In the genomic region with DNA sequence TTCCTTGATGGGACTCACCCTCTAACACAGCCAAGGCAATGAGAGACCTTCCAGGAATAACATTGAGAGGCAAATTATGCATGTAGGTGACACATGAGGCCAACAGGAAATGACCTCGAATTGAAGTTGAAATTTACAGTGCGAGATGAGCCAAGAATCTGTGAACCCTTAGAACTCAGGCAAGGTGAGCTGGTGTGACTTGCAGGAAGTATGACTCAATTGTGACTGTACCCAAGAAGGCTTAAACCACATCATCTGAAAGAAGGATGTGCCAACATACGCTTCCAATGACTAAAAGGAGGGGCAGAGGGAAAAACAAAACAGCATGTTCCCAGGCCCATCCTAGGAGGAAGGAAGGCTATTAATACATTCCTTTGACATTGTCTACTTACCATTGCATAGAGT, we compare ENCODE assay signal across 1 cellular context.
TF ChIP-seq lines count a peak whose summit lies in the region.

No MANE protein-coding gene starts in this region.

TF ChIP-seq in SK-N-SH, 30 proteins besides CTCF, POLR2A, EP300 and RAD21 (continued from another document):
- TF ChIP-seq, protein P1, sequence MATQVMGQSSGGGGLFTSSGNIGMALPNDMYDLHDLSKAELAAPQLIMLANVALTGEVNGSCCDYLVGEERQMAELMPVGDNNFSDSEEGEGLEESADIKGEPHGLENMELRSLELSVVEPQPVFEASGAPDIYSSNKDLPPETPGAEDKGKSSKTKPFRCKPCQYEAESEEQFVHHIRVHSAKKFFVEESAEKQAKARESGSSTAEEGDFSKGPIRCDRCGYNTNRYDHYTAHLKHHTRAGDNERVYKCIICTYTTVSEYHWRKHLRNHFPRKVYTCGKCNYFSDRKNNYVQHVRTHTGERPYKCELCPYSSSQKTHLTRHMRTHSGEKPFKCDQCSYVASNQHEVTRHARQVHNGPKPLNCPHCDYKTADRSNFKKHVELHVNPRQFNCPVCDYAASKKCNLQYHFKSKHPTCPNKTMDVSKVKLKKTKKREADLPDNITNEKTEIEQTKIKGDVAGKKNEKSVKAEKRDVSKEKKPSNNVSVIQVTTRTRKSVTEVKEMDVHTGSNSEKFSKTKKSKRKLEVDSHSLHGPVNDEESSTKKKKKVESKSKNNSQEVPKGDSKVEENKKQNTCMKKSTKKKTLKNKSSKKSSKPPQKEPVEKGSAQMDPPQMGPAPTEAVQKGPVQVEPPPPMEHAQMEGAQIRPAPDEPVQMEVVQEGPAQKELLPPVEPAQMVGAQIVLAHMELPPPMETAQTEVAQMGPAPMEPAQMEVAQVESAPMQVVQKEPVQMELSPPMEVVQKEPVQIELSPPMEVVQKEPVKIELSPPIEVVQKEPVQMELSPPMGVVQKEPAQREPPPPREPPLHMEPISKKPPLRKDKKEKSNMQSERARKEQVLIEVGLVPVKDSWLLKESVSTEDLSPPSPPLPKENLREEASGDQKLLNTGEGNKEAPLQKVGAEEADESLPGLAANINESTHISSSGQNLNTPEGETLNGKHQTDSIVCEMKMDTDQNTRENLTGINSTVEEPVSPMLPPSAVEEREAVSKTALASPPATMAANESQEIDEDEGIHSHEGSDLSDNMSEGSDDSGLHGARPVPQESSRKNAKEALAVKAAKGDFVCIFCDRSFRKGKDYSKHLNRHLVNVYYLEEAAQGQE (IDR thresholded peaks at IDR 0.05; ENCODE audit: low read depth, low read length), result peak; percentile 51; the same call in 1 of the 2 replicates
- TF ChIP-seq TAF1 (IDR thresholded peaks at IDR 0.05; ENCODE audit: borderline replicate concordance, low read depth, low read length), result no peak; the same call in 1 of the 2 replicates
